1 cellular context compared by ENCODE assay signal in genomic region chr1:9615316-9616063, GRCh38.
A peak's percentile ranks its signal among the peaks of the same experiment; 100 is the strongest.
TF ChIP-seq lines count a peak whose summit lies in the region.

No MANE protein-coding gene starts in this region.

TF ChIP-seq in K562, 482 proteins besides CTCF, POLR2A, EP300 and RAD21 (continued from another document and continues in another):
- TF ChIP-seq AFF1 (IDR thresholded peaks at IDR 0.05; ENCODE audit: low read depth in 1 of 2, partially characterized antibody in 2 of 2) (no peak), JUNB (CRISPR knock-in tag; conservative IDR thresholded peaks at IDR 0.05) (no peak), MAZ (CRISPR knock-in tag; conservative IDR thresholded peaks at IDR 0.05 in 1 of 2, IDR thresholded peaks at IDR 0.05 in 1 of 2) (peak; percentile 15 to 54; a peak in 2 of 4 replicates), PTRF (tag; IDR thresholded peaks at IDR 0.05) (0 out of 2 replicates have a peak, but pooled peaks have one; percentile 44), GATA2 (CRISPR knock-in tag; IDR thresholded peaks at IDR 0.05) (no peak), ATF7 (IDR thresholded peaks at IDR 0.05) (peak; percentile 58; the same call in 1 of the 2 replicates), FOXO4 (CRISPR knock-in tag; IDR thresholded peaks at IDR 0.05) (no peak), ZNF175 (CRISPR knock-in tag; IDR thresholded peaks at IDR 0.05; ENCODE audit: low read depth) (no peak), ZNF668 (CRISPR knock-in tag; IDR thresholded peaks at IDR 0.05) (no peak), AFF4 (CRISPR knock-in tag; IDR thresholded peaks at IDR 0.05) (no peak), CHD4 (IDR thresholded peaks at IDR 0.05; ENCODE audit: insufficient read depth, insufficient replicate concordance, low read depth, low read length, poor library complexity, severe bottlenecking) (no peak), CUX1 (CRISPR knock-in tag; IDR thresholded peaks at IDR 0.05) (no peak), PPARD (CRISPR knock-in tag; IDR thresholded peaks at IDR 0.05) (no peak), ZNF253 (CRISPR knock-in tag; conservative IDR thresholded peaks at IDR 0.05) (no peak), TEAD4 (IDR thresholded peaks at IDR 0.05; ENCODE audit: low read length) (0 out of 2 replicates have a peak, but pooled peaks have one; percentile 18), TEAD4 (CRISPR knock-in tag; IDR thresholded peaks at IDR 0.05; ENCODE audit: borderline replicate concordance) (no peak), RNF219 (CRISPR knock-in tag; IDR thresholded peaks at IDR 0.05) (no peak), NRF1 (conservative IDR thresholded peaks at IDR 0.05 in 1 of 2, IDR thresholded peaks at IDR 0.05 in 1 of 2) (no peak), NKRF (IDR thresholded peaks at IDR 0.05; ENCODE audit: borderline replicate concordance) (no peak), ZNF512 (tag; IDR thresholded peaks at IDR 0.05) (no peak), MAFF (IDR thresholded peaks at IDR 0.05; ENCODE audit: low read length) (no peak), SUPT5H (IDR thresholded peaks at IDR 0.05) (no peak; the same call in 1 of the 2 replicates), LEF1 (IDR thresholded peaks at IDR 0.05) (no peak), ZBTB8A (IDR thresholded peaks at IDR 0.05; ENCODE audit: partially characterized antibody) (no peak), PURB (CRISPR knock-in tag; IDR thresholded peaks at IDR 0.05; ENCODE audit: low read depth) (no peak), NR2C1 (IDR thresholded peaks at IDR 0.05) (no peak), NR2C1 (tag; IDR thresholded peaks at IDR 0.05) (no peak), RFX1 (IDR thresholded peaks at IDR 0.05) (no peak), XRCC4 (IDR thresholded peaks at IDR 0.05; ENCODE audit: extremely low read depth, insufficient read depth, insufficient read length) (no peak), ZEB2 (IDR thresholded peaks at IDR 0.05) (no peak), BCLAF1 (IDR thresholded peaks at IDR 0.05; ENCODE audit: borderline replicate concordance in 1 of 2, control insufficient read depth in 1 of 2, low read depth in 2 of 2, low read length in 1 of 2) (no peak), HDAC2 (IDR thresholded peaks at IDR 0.05) (no peak), ARHGAP35 (IDR thresholded peaks at IDR 0.05; ENCODE audit: partially characterized antibody) (no peak)
